21 cellular contexts compared by ENCODE assay signal in genomic region chr10:95845411-95845810, GRCh38.
"Had no signal": no experiment of that assay in that cellular context is flagged by ENCODE, and none has a peak within 500 bp of the region (broad histone marks: within the 10 kb centered on the region; RNA-seq: fewer than 3 reads in every experiment).

No MANE protein-coding gene starts in this region.

- H3K4me1 Mint-ChIP-seq: neural crest cell had no signal

- H3K27ac Mint-ChIP-seq: activated naive CD4-positive, alpha-beta T cell treated with anti-CD3 and anti-CD28 coated beads, Interleukin-2, amount 50 U/mL, for 24 hours; activated T-cell treated with anti-CD3 and anti-CD28 coated beads, Interleukin-2, amount 50 U/mL, for 24 hours; stimulated activated naive CD8-positive, alpha-beta T cell treated with anti-CD3 and anti-CD28 coated beads, Interleukin-15, Interleukin-2, amounts not matched to agents 100 ng/mL and 50 ng/mL, for 24 hours; T-helper 17 cell had no signal

- FAIRE-seq: frontal cortex, keratinocyte had no signal

- H3K4me3 ChIP-seq: dorsolateral prefrontal cortex, prostate gland, right atrium auricular region had no signal

- ATAC-seq: left lobe of liver, T-helper 17 cell had no signal

- H3K4me3 Mint-ChIP-seq: activated naive CD4-positive, alpha-beta T cell treated with anti-CD3 and anti-CD28 coated beads, Interleukin-2, amount 50 U/mL, for 24 hours; activated T-cell treated with anti-CD3 and anti-CD28 coated beads, Interleukin-2, amount 50 U/mL, for 24 hours; neural crest cell; stimulated activated naive CD8-positive, alpha-beta T cell treated with anti-CD3 and anti-CD28 coated beads, Interleukin-15, Interleukin-2, amounts not matched to agents 100 ng/mL and 50 ng/mL, for 24 hours; T-helper 17 cell had no signal

- H3K36me3 ChIP-seq: prostate gland, WERI-Rb-1 had no signal

- H3K9me3 Mint-ChIP-seq: activated naive CD4-positive, alpha-beta T cell treated with anti-CD3 and anti-CD28 coated beads, Interleukin-2, amount 50 U/mL, for 24 hours; activated T-cell treated with anti-CD3 and anti-CD28 coated beads, Interleukin-2, amount 50 U/mL, for 24 hours; neural crest cell; stimulated activated naive CD8-positive, alpha-beta T cell treated with anti-CD3 and anti-CD28 coated beads, Interleukin-15, Interleukin-2, amounts not matched to agents 100 ng/mL and 50 ng/mL, for 24 hours had no signal

- H3K4me1 ChIP-seq: prostate gland had no signal

- H3K9me3 ChIP-seq: prostate gland, right atrium auricular region had no signal

- H3K27ac ChIP-seq: dorsolateral prefrontal cortex, prostate gland, right atrium auricular region, WERI-Rb-1 had no signal

- H3K27me3 ChIP-seq: dorsolateral prefrontal cortex, right atrium auricular region had no signal

- DNase-seq: activated CD4-positive, alpha-beta T cell treated with anti-CD3 and anti-CD28 coated beads for 1 hour; activated CD4-positive, alpha-beta T cell treated with anti-CD3 and anti-CD28 coated beads, Interleukin-2, amount 50 U/mL, for 48 hours; activated effector memory CD4-positive, alpha-beta T cell treated with Interleukin-2 at 50 U/mL for 16 hours; activated T-cell treated with anti-CD3 and anti-CD28 coated beads, Interleukin-2, amount 50 U/mL, for 24 hours; amniotic stem cell; dorsolateral prefrontal cortex; head of caudate nucleus; stimulated activated CD4-positive, alpha-beta T cell treated with anti-CD3 and anti-CD28 coated beads, Interleukin-12 subunit alpha, Interleukin-12 subunit beta, amount 100 ng/mL, for 4 hours; stimulated activated CD4-positive, alpha-beta T cell treated with anti-CD3 and anti-CD28 coated beads, Interleukin-1b, Interleukin-23, amount 100 ng/mL, for 48 hours; stimulated activated CD8-positive, alpha-beta memory T cell treated with anti-CD3 and anti-CD28 coated beads, Interleukin-4, amount 100 ng/mL, for 48 hours; T-helper 17 cell; trophoblast cell; WERI-Rb-1 had no signal
